8 cellular contexts compared by ENCODE assay signal in genomic region chr16:30075503-30076275, GRCh38. TPM values are rescaled to one million over a fixed set of nuclear protein-coding genes. Genes with fewer than 3 reads are reported as not detected.
DNase-seq lines count a peak whose midpoint lies in the region; ATAC-seq lines count a peak whose summit lies in the region.

TSS of gene PPP4C (plus strand) at chr16:30075994. CDS start at chr16:30076378, 384 bp downstream.

- peak within 1 kb of the TSS; percentile 69 for H3K27ac ChIP-seq in KOPT-K1 (ENCODE audit: low read depth, low read length, poor library complexity, severe bottlenecking)
- peak within 1 kb of the TSS; percentile 85 for H3K27ac ChIP-seq in naive thymus-derived CD4-positive, alpha-beta T cell (ENCODE audit: low read depth, low read length)

- H3K36me3 Mint-ChIP-seq in activated T-helper 1 cell treated with anti-CD3 and anti-CD28 coated beads, Interleukin-12 subunit alpha, Interleukin-12 subunit beta, Interleukin-2, Interleukin-4 antibody, amounts not matched to agents 30 ng/mL and 10 ng/mL and 1 ng/mL, durations not matched to agents 14 hours and 24 hours and 36 hours (ENCODE audit: low read depth): peaks cover 34% of the 10 kb centered on the region
- peaks cover 0 to 30% (median 4%) of the 10 kb centered on the region in 5 donors for H3K36me3 Mint-ChIP-seq in naive thymus-derived CD4-positive, alpha-beta T cell
- peaks cover 26% of the 10 kb centered on the region for H3K36me3 Mint-ChIP-seq in stimulated activated memory B cell treated with anti-CD40 and anti-IgM and Interleukin-4, amounts not matched to agents 10 μg/mL and 1 μg/mL and 100 μg/mL, for 72 hours

- no peaks in the 10 kb centered on the region for H3K27me3 ChIP-seq in naive thymus-derived CD4-positive, alpha-beta T cell (ENCODE audit: control insufficient read depth in 2 of 2, insufficient read depth in 2 of 2, low read length in 2 of 2)

- no peaks in the 10 kb centered on the region for H3K27me3 Mint-ChIP-seq in activated T-helper 1 cell treated with anti-CD3 and anti-CD28 coated beads, Interleukin-12 subunit alpha, Interleukin-12 subunit beta, Interleukin-2, Interleukin-4 antibody, amounts not matched to agents 30 ng/mL and 10 ng/mL and 1 ng/mL, durations not matched to agents 14 hours and 24 hours and 36 hours (ENCODE audit: insufficient read depth)
- H3K27me3 Mint-ChIP-seq in naive thymus-derived CD4-positive, alpha-beta T cell: peaks cover 0 to 2% (median 0%) of the 10 kb centered on the region in 5 donors
- no peaks in the 10 kb centered on the region for H3K27me3 Mint-ChIP-seq in stimulated activated memory B cell treated with anti-CD40 and anti-IgM and Interleukin-4, amounts not matched to agents 10 μg/mL and 1 μg/mL and 100 μg/mL, for 72 hours

- H3K4me3 ChIP-seq in naive thymus-derived CD4-positive, alpha-beta T cell (ENCODE audit: low read length): peak within 1 kb of the TSS; percentile 75

- intact Hi-C loops in activated T-helper 1 cell treated with anti-CD3 and anti-CD28 coated beads, Interleukin-12 subunit alpha, Interleukin-12 subunit beta, Interleukin-2, Interleukin-4 antibody, amounts not matched to agents 30 ng/mL and 10 ng/mL and 1 ng/mL, durations not matched to agents 14 hours and 24 hours and 36 hours (cut with micrococcal nuclease): loop anchor here (1.0 kb wide), 3 partner anchors 10 to 21 kb away; partner anchors contain the start of genes ALDOA and YPEL3
- intact Hi-C loops in naive thymus-derived CD4-positive, alpha-beta T cell (cut with micrococcal nuclease): loop anchor here (1.0 kb wide), 4 partner anchors 10 to 21 kb away; partner anchors contain the start of genes ALDOA (in 2 of the 2) and YPEL3 (in 1 of the 2)

- H3K4me1 Mint-ChIP-seq in activated T-helper 1 cell treated with anti-CD3 and anti-CD28 coated beads, Interleukin-12 subunit alpha, Interleukin-12 subunit beta, Interleukin-2, Interleukin-4 antibody, amounts not matched to agents 30 ng/mL and 10 ng/mL and 1 ng/mL, durations not matched to agents 14 hours and 24 hours and 36 hours (ENCODE audit: low read depth): peaks cover 44% of the 10 kb centered on the region
- H3K4me1 Mint-ChIP-seq in naive thymus-derived CD4-positive, alpha-beta T cell: peaks cover 23 to 59% (median 41%) of the 10 kb centered on the region in 7 donors
- peaks cover 34% of the 10 kb centered on the region for H3K4me1 Mint-ChIP-seq in stimulated activated memory B cell treated with anti-CD40 and anti-IgM and Interleukin-4, amounts not matched to agents 10 μg/mL and 1 μg/mL and 100 μg/mL, for 72 hours

- H3K36me3 ChIP-seq in KOPT-K1 (ENCODE audit: insufficient read depth, low read length): peaks cover 70% of the 10 kb centered on the region
- H3K36me3 ChIP-seq in naive thymus-derived CD4-positive, alpha-beta T cell (ENCODE audit: control insufficient read depth in 2 of 3, insufficient read depth in 3 of 3, low read length in 3 of 3): peaks cover 0 to 60% (median 4%) of the 10 kb centered on the region in 3 experiments

- CTCF ChIA-PET in naive thymus-derived CD4-positive, alpha-beta T cell (lab: Charles Lee): interaction anchor here (0.7 to 3.8 kb wide), 3 partner anchors 12 to 388 kb away, joined by 3 to 18 read pairs (median 4); partner anchors contain the start of gene TBX6

- peak; percentile 79 for DNase-seq in CMK (ENCODE audit: low read depth)
- DNase-seq in RPMI8226: peak; percentile 96
- peak; percentile 92 for DNase-seq in activated T-helper 1 cell treated with anti-CD3 and anti-CD28 coated beads, Interleukin-12 subunit alpha, Interleukin-12 subunit beta, Interleukin-2, Interleukin-4 antibody, amounts not matched to agents 30 ng/mL and 10 ng/mL and 1 ng/mL, durations not matched to agents 14 hours and 24 hours and 36 hours (ENCODE audit: low spot score)
- DNase-seq in fibroblast of gingiva (ENCODE audit: low read depth): peak; percentile 89
- DNase-seq in naive thymus-derived CD4-positive, alpha-beta T cell: peak; percentile 82 to 92 (median 89)

- no peaks in the 10 kb centered on the region for H3K9me3 ChIP-seq in KOPT-K1 (ENCODE audit: insufficient read depth, low read length, poor library complexity, severe bottlenecking)
- H3K9me3 ChIP-seq in naive thymus-derived CD4-positive, alpha-beta T cell (ENCODE audit: control insufficient read depth in 2 of 3, low read length in 3 of 3): no peaks in the 10 kb centered on the region

- peak within 1 kb of the TSS; percentile 96 for H3K27ac Mint-ChIP-seq in activated T-helper 1 cell treated with anti-CD3 and anti-CD28 coated beads, Interleukin-12 subunit alpha, Interleukin-12 subunit beta, Interleukin-2, Interleukin-4 antibody, amounts not matched to agents 30 ng/mL and 10 ng/mL and 1 ng/mL, durations not matched to agents 14 hours and 24 hours and 36 hours
- peak within 1 kb of the TSS; percentile 92 to 98 (median 96) for H3K27ac Mint-ChIP-seq in naive thymus-derived CD4-positive, alpha-beta T cell
- peak within 1 kb of the TSS; percentile 85 for H3K27ac Mint-ChIP-seq in stimulated activated memory B cell treated with anti-CD40 and anti-IgM and Interleukin-4, amounts not matched to agents 10 μg/mL and 1 μg/mL and 100 μg/mL, for 72 hours

- H3K4me1 ChIP-seq in naive thymus-derived CD4-positive, alpha-beta T cell (ENCODE audit: control insufficient read depth in 2 of 2, insufficient read depth in 2 of 2, low read length in 2 of 2): peaks cover 20 to 21% of the 10 kb centered on the region in 2 donors

- peak; percentile 69 for ATAC-seq in GM21515 (IDR thresholded peaks at IDR 0.05; ENCODE audit: unreplicated experiment)
- peak; percentile 94 for ATAC-seq in naive thymus-derived CD4-positive, alpha-beta T cell
- peak; percentile 95 for ATAC-seq in stimulated activated memory B cell treated with anti-CD40 and anti-IgM and Interleukin-4, amounts not matched to agents 10 μg/mL and 1 μg/mL and 100 μg/mL, for 72 hours

- no peaks in the 10 kb centered on the region for H3K9me3 Mint-ChIP-seq in activated T-helper 1 cell treated with anti-CD3 and anti-CD28 coated beads, Interleukin-12 subunit alpha, Interleukin-12 subunit beta, Interleukin-2, Interleukin-4 antibody, amounts not matched to agents 30 ng/mL and 10 ng/mL and 1 ng/mL, durations not matched to agents 14 hours and 24 hours and 36 hours
- no peaks in the 10 kb centered on the region for H3K9me3 Mint-ChIP-seq in naive thymus-derived CD4-positive, alpha-beta T cell
- H3K9me3 Mint-ChIP-seq in stimulated activated memory B cell treated with anti-CD40 and anti-IgM and Interleukin-4, amounts not matched to agents 10 μg/mL and 1 μg/mL and 100 μg/mL, for 72 hours: no peaks in the 10 kb centered on the region

- H3K4me3 Mint-ChIP-seq in activated T-helper 1 cell treated with anti-CD3 and anti-CD28 coated beads, Interleukin-12 subunit alpha, Interleukin-12 subunit beta, Interleukin-2, Interleukin-4 antibody, amounts not matched to agents 30 ng/mL and 10 ng/mL and 1 ng/mL, durations not matched to agents 14 hours and 24 hours and 36 hours: peak within 1 kb of the TSS; percentile 97
- H3K4me3 Mint-ChIP-seq in naive thymus-derived CD4-positive, alpha-beta T cell: peak within 1 kb of the TSS; percentile 90 to 99 (median 95)
- H3K4me3 Mint-ChIP-seq in stimulated activated memory B cell treated with anti-CD40 and anti-IgM and Interleukin-4, amounts not matched to agents 10 μg/mL and 1 μg/mL and 100 μg/mL, for 72 hours: peak within 1 kb of the TSS; percentile 80

- POLR2A ChIA-PET in naive thymus-derived CD4-positive, alpha-beta T cell (lab: Charles Lee): interaction anchor here (0.5 to 10.7 kb wide), 13 partner anchors 10 to 475 kb away, joined by 3 to 177 read pairs (median 4); partner anchors contain the start of genes ALDOA, CORO1A, DCTPP1 and TAOK2

RNA-seq across cellular contexts. Expression of gene PPP4C, which starts in this region (rescaled TPM):
- total RNA-seq in activated T-helper 1 cell treated with anti-CD3 and anti-CD28 coated beads, Interleukin-12 subunit alpha, Interleukin-12 subunit beta, Interleukin-2, Interleukin-4 antibody, amounts not matched to agents 30 ng/mL and 10 ng/mL and 1 ng/mL, durations not matched to agents 14 hours and 24 hours and 36 hours: 133 and 147 TPM in 2 replicates
- 100 to 1,000 TPM in 2 of 5 experiments, 10 to 100 TPM in 3; 68.4 to 143 (median 86.0) TPM for total RNA-seq in naive thymus-derived CD4-positive, alpha-beta T cell
- polyA plus RNA-seq in naive thymus-derived CD4-positive, alpha-beta T cell: 100 to 1,000 TPM; 176 TPM

Comparison
In these comparisons a context has a peak if more than half of its experiments do, and no peak if none do; other contexts are left out.
1. Peak in every context shown above with its lines: DNase-seq, ATAC-seq, H3K4me3 ChIP-seq and H3K27ac ChIP-seq.